Comparison of ENCODE assay signal across 33 cellular contexts in the genomic region with DNA sequence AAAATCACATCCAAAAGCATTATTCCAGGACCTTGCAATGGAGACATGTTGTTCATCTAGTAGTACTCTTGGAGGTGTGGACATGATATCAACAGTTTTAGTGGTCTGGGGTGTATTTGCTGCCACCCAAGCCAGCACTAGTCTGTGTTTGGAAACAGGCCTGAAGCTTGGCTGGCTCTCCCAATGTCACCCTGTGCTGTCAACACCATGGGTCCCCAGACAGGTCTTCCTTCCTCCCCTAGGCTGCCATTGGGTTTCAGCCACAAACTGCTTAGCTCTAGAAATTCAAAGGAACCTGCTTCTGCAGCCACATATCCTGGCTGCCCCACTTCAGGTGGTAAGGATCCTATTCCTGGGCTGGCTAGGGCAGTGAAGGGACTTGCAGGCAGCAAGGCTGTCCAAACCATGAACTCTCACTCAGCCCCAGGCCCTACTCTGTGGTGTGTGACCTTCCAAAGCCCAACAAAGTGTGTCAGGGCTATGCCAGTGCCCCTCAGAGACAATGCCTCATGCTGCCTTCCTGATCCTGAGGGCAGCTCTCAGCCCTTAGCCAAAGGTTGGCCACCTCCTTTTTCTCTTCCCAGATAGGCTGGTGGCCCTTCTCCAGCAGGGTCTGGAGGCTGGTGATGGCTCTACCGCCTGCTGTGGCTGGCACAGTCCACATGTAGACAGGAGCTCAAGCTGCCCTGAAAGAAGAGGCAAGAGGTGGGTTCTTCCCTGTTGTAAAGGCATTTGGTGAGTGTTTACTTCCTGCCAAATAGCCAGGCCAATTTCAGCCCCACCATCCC. TPM values are rescaled to one million over a fixed set of nuclear protein-coding genes. Genes with fewer than 3 reads are reported as not detected.
"Had no signal": no experiment of that assay in that cellular context is flagged by ENCODE, and none has a peak within 500 bp of the region (broad histone marks: within the 10 kb centered on the region; RNA-seq: fewer than 3 reads in every experiment).

No MANE protein-coding gene starts in this region.

- DNase-seq: activated B cell treated with CpG ODN at 0.5 μM for 24 hours; activated CD4-positive, alpha-beta T cell treated with anti-CD3 and anti-CD28 coated beads, Interleukin-2, amount 50 U/mL, for 1 hour; activated CD8-positive, alpha-beta T cell treated with anti-CD3 and anti-CD28 coated beads, Interleukin-2, amount 10 ng/mL, durations not matched to agents 7 days and 5 days; activated effector memory CD4-positive, alpha-beta T cell treated with Interleukin-2 at 50 U/mL for 16 hours; activated naive CD4-positive, alpha-beta T cell treated with Interleukin-2 at 50 U/mL for 16 hours; activated naive CD8-positive, alpha-beta T cell treated with anti-CD3 and anti-CD28 coated beads for 36 hours; adrenal gland; aorta; body of pancreas; cerebellar nuclear complex; colonic mucosa; dorsolateral prefrontal cortex; effector memory CD8-positive, alpha-beta T cell; erythroblast; hypothalamus; immature natural killer cell; mesendoderm; natural killer cell; occipital lobe; posterior cingulate gyrus; right lobe of liver; stimulated activated CD4-positive, alpha-beta T cell treated with anti-CD3 and anti-CD28 coated beads, Interleukin-4, amount 100 ng/mL, for 24 hours; stimulated activated naive CD8-positive, alpha-beta T cell treated with anti-CD3 and anti-CD28 coated beads, Interleukin-15, amount 100 ng/mL, for 72 hours; T-cell had no signal

- H3K4me1 Mint-ChIP-seq: activated B cell treated with CpG ODN at 0.5 μM for 24 hours; activated naive CD8-positive, alpha-beta T cell treated with anti-CD3 and anti-CD28 coated beads for 36 hours; immature natural killer cell; natural killer cell; neural progenitor cell; stimulated activated effector memory CD8-positive, alpha-beta T cell treated with anti-CD3 and anti-CD28 coated beads, Interleukin-12 subunit alpha, Interleukin-12 subunit beta, amount 100 ng/mL, for 72 hours; stimulated activated naive CD8-positive, alpha-beta T cell treated with anti-CD3 and anti-CD28 coated beads, Interleukin-15, amount 100 ng/mL, for 72 hours; T-cell had no signal

- ATAC-seq: activated CD8-positive, alpha-beta T cell treated with anti-CD3 and anti-CD28 coated beads, Interleukin-2, amount 10 ng/mL, durations not matched to agents 7 days and 5 days; body of pancreas; effector memory CD8-positive, alpha-beta T cell; gastroesophageal sphincter; left lobe of liver; natural killer cell; right lobe of liver; stimulated activated effector memory CD8-positive, alpha-beta T cell treated with anti-CD3 and anti-CD28 coated beads, Interleukin-12 subunit alpha, Interleukin-12 subunit beta, amount 100 ng/mL, for 72 hours; stimulated activated naive CD8-positive, alpha-beta T cell treated with anti-CD3 and anti-CD28 coated beads, Interleukin-15, amount 100 ng/mL, for 72 hours; T-cell had no signal

- H3K4me3 Mint-ChIP-seq: activated B cell treated with CpG ODN at 0.5 μM for 24 hours; activated CD8-positive, alpha-beta T cell treated with anti-CD3 and anti-CD28 coated beads, Interleukin-2, amount 10 ng/mL, durations not matched to agents 7 days and 5 days; activated naive CD8-positive, alpha-beta T cell treated with anti-CD3 and anti-CD28 coated beads for 36 hours; effector memory CD8-positive, alpha-beta T cell; immature natural killer cell; natural killer cell; neural progenitor cell; stimulated activated effector memory CD8-positive, alpha-beta T cell treated with anti-CD3 and anti-CD28 coated beads, Interleukin-12 subunit alpha, Interleukin-12 subunit beta, amount 100 ng/mL, for 72 hours; stimulated activated naive CD8-positive, alpha-beta T cell treated with anti-CD3 and anti-CD28 coated beads, Interleukin-15, amount 100 ng/mL, for 72 hours; T-cell; type B pancreatic cell had no signal

- H3K9me3 ChIP-seq: adrenal gland, body of pancreas, colonic mucosa, gastroesophageal sphincter, right lobe of liver had no signal

- H3K4me3 ChIP-seq: adrenal gland, body of pancreas, colonic mucosa, dorsolateral prefrontal cortex, gastroesophageal sphincter, lung, neural progenitor cell, right lobe of liver, skin epidermis had no signal

- H3K9me3 Mint-ChIP-seq: activated B cell treated with CpG ODN at 0.5 μM for 24 hours; activated naive CD8-positive, alpha-beta T cell treated with anti-CD3 and anti-CD28 coated beads for 36 hours; effector memory CD8-positive, alpha-beta T cell; immature natural killer cell; natural killer cell; stimulated activated effector memory CD8-positive, alpha-beta T cell treated with anti-CD3 and anti-CD28 coated beads, Interleukin-12 subunit alpha, Interleukin-12 subunit beta, amount 100 ng/mL, for 72 hours; stimulated activated naive CD8-positive, alpha-beta T cell treated with anti-CD3 and anti-CD28 coated beads, Interleukin-15, amount 100 ng/mL, for 72 hours; T-cell; type B pancreatic cell had no signal

- H3K27ac ChIP-seq: adrenal gland, body of pancreas, colonic mucosa, dorsolateral prefrontal cortex, gastroesophageal sphincter, neural progenitor cell, right lobe of liver, skin epidermis had no signal

- H3K9ac ChIP-seq: neural progenitor cell had no signal

- H3K27ac Mint-ChIP-seq: activated B cell treated with CpG ODN at 0.5 μM for 24 hours; activated CD8-positive, alpha-beta T cell treated with anti-CD3 and anti-CD28 coated beads, Interleukin-2, amount 10 ng/mL, durations not matched to agents 7 days and 5 days; activated naive CD8-positive, alpha-beta T cell treated with anti-CD3 and anti-CD28 coated beads for 36 hours; effector memory CD8-positive, alpha-beta T cell; natural killer cell; neural progenitor cell; stimulated activated effector memory CD8-positive, alpha-beta T cell treated with anti-CD3 and anti-CD28 coated beads, Interleukin-12 subunit alpha, Interleukin-12 subunit beta, amount 100 ng/mL, for 72 hours; stimulated activated naive CD8-positive, alpha-beta T cell treated with anti-CD3 and anti-CD28 coated beads, Interleukin-15, amount 100 ng/mL, for 72 hours; T-cell; type B pancreatic cell had no signal

- H3K36me3 ChIP-seq: adrenal gland, colonic mucosa, neural progenitor cell, right lobe of liver had no signal

- H3K27me3 Mint-ChIP-seq: activated B cell treated with CpG ODN at 0.5 μM for 24 hours; activated naive CD8-positive, alpha-beta T cell treated with anti-CD3 and anti-CD28 coated beads for 36 hours; effector memory CD8-positive, alpha-beta T cell; stimulated activated naive CD8-positive, alpha-beta T cell treated with anti-CD3 and anti-CD28 coated beads, Interleukin-15, amount 100 ng/mL, for 72 hours; T-cell; type B pancreatic cell had no signal

- H3K4me1 ChIP-seq: adrenal gland, body of pancreas, colonic mucosa, gastroesophageal sphincter, neural progenitor cell, right lobe of liver had no signal

- H3K36me3 Mint-ChIP-seq: natural killer cell had no signal

RNA-seq across cellular contexts. Expression of a gene that starts 43.2 kb away (rescaled TPM):
- total RNA-seq: activated CD8-positive, alpha-beta T cell treated with anti-CD3 and anti-CD28 coated beads, Interleukin-2, amount 10 ng/mL, durations not matched to agents 7 days and 5 days; body of pancreas; gastroesophageal sphincter; kidney epithelial cell; left lobe of liver; T-helper 2 cell treated with Interferon-gamma antibody and Interleukin-4, amounts not matched to agents 100 ng/mL and 5 ng/mL, for 36 hours had no signal
